In genomic region chr1:162822391-162823200, GRCh38 we compare ENCODE assay signal across 9 cellular contexts. TPM values are rescaled to one million over a fixed set of nuclear protein-coding genes. Genes with fewer than 3 reads are reported as not detected.
A peak's percentile ranks its signal among the peaks of the same experiment; 100 is the strongest.
DNase-seq lines count a peak whose midpoint lies in the region; ATAC-seq and TF ChIP-seq lines count a peak whose summit lies in the region.
"Had no signal": no experiment of that assay in that cellular context is flagged by ENCODE, and none has a peak within 500 bp of the region (broad histone marks: within the 10 kb centered on the region; RNA-seq: fewer than 3 reads in every experiment).

No MANE protein-coding gene starts in this region.

- H2BK15ac ChIP-seq in neuronal stem cell (ENCODE audit: low read length) = peak overlapping the region; percentile 81

- peak overlapping the region; percentile 68 for H3K4me3 Mint-ChIP-seq in CD8-positive, alpha-beta T cell

- CTCF ChIA-PET in CD8-positive, alpha-beta T cell (lab: Charles Lee) = interaction anchor here (1.2 kb wide), 1 partner anchor 26 kb away, joined by 4 read pairs; no protein-coding TSS in a partner anchor

- H2BK12ac ChIP-seq in neuronal stem cell (ENCODE audit: low read length) = no peak overlapping the region

- peaks cover 7% of the 10 kb centered on the region for H3K4me1 ChIP-seq in CD8-positive, alpha-beta T cell (ENCODE audit: insufficient read depth, low read length)
- H3K4me1 ChIP-seq in HUES64 (ENCODE audit: insufficient read depth, low read length) (peaks cover 20% of the 10 kb centered on the region), neuronal stem cell (ENCODE audit: control insufficient read depth in 2 of 2, insufficient read depth in 1 of 2, low read depth in 1 of 2, low read length in 2 of 2) (peaks cover 0 to 5% of the 10 kb centered on the region in 2 donors)

- peak overlapping the region; percentile 91 for H3K4me2 ChIP-seq in neuronal stem cell (ENCODE audit: insufficient read depth, low read length, poor library complexity, severe bottlenecking)

- H2BK120ac ChIP-seq in neuronal stem cell (ENCODE audit: low read depth, low read length) = no peak overlapping the region

- no peaks in the 10 kb centered on the region for H3K9me3 ChIP-seq in CD8-positive, alpha-beta T cell (ENCODE audit: low read length)
- H3K9me3 ChIP-seq in HUES64 (ENCODE audit: insufficient read depth, low read depth, low read length) (no peaks in the 10 kb centered on the region), neuronal stem cell (replicated peaks in 1 of 2; ENCODE audit: control insufficient read depth in 2 of 2, insufficient read depth in 1 of 2, low read depth in 1 of 2, low read length in 2 of 2) (no peaks in the 10 kb centered on the region)

- H3K4ac ChIP-seq in neuronal stem cell (ENCODE audit: low read length) = no peak overlapping the region

- H3K79me1 ChIP-seq in neuronal stem cell (ENCODE audit: low read depth, low read length) = no peaks in the 10 kb centered on the region

- H3K27ac ChIP-seq in CD8-positive, alpha-beta T cell (ENCODE audit: low read depth, low read length) = no peak overlapping the region
- H3K27ac ChIP-seq in HUES64 (ENCODE audit: low read depth, low read length) = no peak overlapping the region
- H3K27ac ChIP-seq in neuronal stem cell (replicated peaks; ENCODE audit: low read length) = no peak overlapping the region

- no peak overlapping the region for H3K4me3 ChIP-seq in CD8-positive, alpha-beta T cell (ENCODE audit: low read depth, low read length)
- H3K4me3 ChIP-seq in HUES64 (ENCODE audit: low read length) = peak overlapping the region; percentile 67
- H3K4me3 ChIP-seq in neuronal stem cell (ENCODE audit: low read length in 2 of 2) = peak overlapping the region; percentile 34 to 84

- H3K18ac ChIP-seq in neuronal stem cell (ENCODE audit: low read length) = peak overlapping the region; percentile 84

- H3K36me3 Mint-ChIP-seq in CD8-positive, alpha-beta T cell = no peaks in the 10 kb centered on the region

- ATAC-seq in CD8-positive, alpha-beta T cell = peak; percentile 46
- ATAC-seq in GM19395 (IDR thresholded peaks at IDR 0.05; ENCODE audit: unreplicated experiment) (no peak), GM19324 (IDR thresholded peaks at IDR 0.05; ENCODE audit: low FRiP score, unreplicated experiment) (no peak)

- POLR2A ChIA-PET in CD8-positive, alpha-beta T cell (lab: Charles Lee) = no interaction called here

- intact Hi-C loops in CD8-positive, alpha-beta T cell (cut with DNase I, micrococcal nuclease) = no loop called here

- H4K8ac ChIP-seq in neuronal stem cell (ENCODE audit: low read depth, low read length) = peak overlapping the region; percentile 86

- DNase-seq in CD8-positive, alpha-beta T cell = peak in 1 of 7 experiments; percentile 7
- DNase-seq in activated CD4-positive, CD25-positive, alpha-beta regulatory T cell treated with anti-CD3 and anti-CD28 coated beads, Interleukin-2, amount 50 U/mL, for 72 hours = peak; percentile 29
- DNase-seq in germinal center (ENCODE audit: low spot score) (peak; percentile 5), neuronal stem cell (ENCODE audit: low spot score) (peak; percentile 23), cortex of kidney (lab: John Stamatoyannopoulos, UW) (no peak)

- H3K14ac ChIP-seq in neuronal stem cell (ENCODE audit: low read length) = no peak overlapping the region

- no peak for TF ChIP-seq CTCF in CD8-positive, alpha-beta T cell (IDR thresholded peaks at IDR 0.05)

- peak overlapping the region; percentile 80 for H3K23ac ChIP-seq in neuronal stem cell (ENCODE audit: low read depth, low read length, poor library complexity)

- H2BK5ac ChIP-seq in neuronal stem cell (ENCODE audit: low read length) = no peak overlapping the region

- H2AFZ ChIP-seq in neuronal stem cell (ENCODE audit: low read length) = peak overlapping the region; percentile 83

- H3K9ac ChIP-seq in HUES64 (ENCODE audit: low read depth, low read length) (peak overlapping the region; percentile 61), neuronal stem cell (ENCODE audit: low read depth, low read length, poor library complexity) (peak overlapping the region; percentile 30)

- H4K91ac ChIP-seq in neuronal stem cell (ENCODE audit: low read depth, low read length, poor library complexity) = no peak overlapping the region

- H3K36me3 ChIP-seq in CD8-positive, alpha-beta T cell (ENCODE audit: insufficient read depth, low read length) = no peaks in the 10 kb centered on the region
- no peaks in the 10 kb centered on the region for H3K36me3 ChIP-seq in HUES64 (ENCODE audit: insufficient read depth, low read length)
- no peaks in the 10 kb centered on the region for H3K36me3 ChIP-seq in neuronal stem cell (replicated peaks in 1 of 2; ENCODE audit: control insufficient read depth in 2 of 2, insufficient read depth in 2 of 2, low read length in 2 of 2)

- H3K27me3 ChIP-seq in CD8-positive, alpha-beta T cell (ENCODE audit: insufficient read depth, low read length) = peaks cover 4% of the 10 kb centered on the region
- peaks cover 12% of the 10 kb centered on the region for H3K27me3 ChIP-seq in HUES64 (ENCODE audit: insufficient read depth, low read length)
- H3K27me3 ChIP-seq in neuronal stem cell (ENCODE audit: control insufficient read depth in 3 of 3, insufficient read depth in 3 of 3, low read depth in 1 of 3, low read length in 3 of 3) = peaks cover 0 to 23% (median 5%) of the 10 kb centered on the region in 3 experiments

- peaks cover 3% of the 10 kb centered on the region for H3K9me3 Mint-ChIP-seq in CD8-positive, alpha-beta T cell

- peaks cover 16% of the 10 kb centered on the region for H3K4me1 Mint-ChIP-seq in CD8-positive, alpha-beta T cell (ENCODE audit: low read depth)

- no peak overlapping the region for H2AK5ac ChIP-seq in neuronal stem cell (ENCODE audit: low read depth, low read length)

- WGBS in HUES64 = 2% methylated on average over 44 of the region's 44 CpGs
- no CpG with 5 or more reads among the region's 44 CpGs for WGBS in neuronal stem cell (ENCODE audit: extremely low coverage in 2 of 2, insufficient read length in 2 of 2, insufficient replicate concordance in 1 of 2), 2 donors

- H3K27ac Mint-ChIP-seq in CD8-positive, alpha-beta T cell = no peak overlapping the region

- peaks cover 31% of the 10 kb centered on the region for H3K27me3 Mint-ChIP-seq in CD8-positive, alpha-beta T cell (ENCODE audit: low read depth)

RNA-seq across cellular contexts. Expression of gene HSD17B7, which starts 32.1 kb away (rescaled TPM):
- 10 to 100 TPM; 16.4 to 21.6 TPM for total RNA-seq in CD8-positive, alpha-beta T cell
- 24.5 TPM for polyA plus RNA-seq in HUES64 (2013, experiment 1 of 2)
- polyA plus RNA-seq in HUES64 (2013, experiment 2 of 2) = 30.9 TPM
- 45.6 TPM for polyA plus RNA-seq in neuronal stem cell (2013, experiment 1 of 2)
- polyA plus RNA-seq in neuronal stem cell (2013, experiment 2 of 2) = 46.5 TPM

RNA-seq across cellular contexts. Expression of gene CCDC190, which starts 38.4 kb away (rescaled TPM):
- not detected for total RNA-seq in CD8-positive, alpha-beta T cell
- polyA plus RNA-seq in HUES64 (2013, experiment 1 of 2) = not detected
- not detected for polyA plus RNA-seq in HUES64 (2013, experiment 2 of 2)
- polyA plus RNA-seq in neuronal stem cell (2013, experiment 1 of 2) = not detected
- not detected for polyA plus RNA-seq in neuronal stem cell (2013, experiment 2 of 2)
- total RNA-seq: frontal cortex had no signal
